ENCODE assay signal across 18 cellular contexts in genomic region chr1:232973652-232974611, GRCh38.
"Had no signal": no experiment of that assay in that cellular context is flagged by ENCODE, and none has a peak within 500 bp of the region (broad histone marks: within the 10 kb centered on the region; RNA-seq: fewer than 3 reads in every experiment).

No MANE protein-coding gene starts in this region.

- H3K27ac Mint-ChIP-seq: activated B cell treated with CpG ODN at 0.5 μM for 24 hours; activated CD4-positive, alpha-beta memory T cell treated with anti-CD3 and anti-CD28 coated beads for 36 hours; activated naive CD4-positive, alpha-beta T cell treated with anti-CD3 and anti-CD28 coated beads, Interleukin-2, amount 50 U/mL, for 72 hours; endodermal cell; natural killer cell; stimulated activated effector memory CD8-positive, alpha-beta T cell treated with anti-CD3 and anti-CD28 coated beads, Interleukin-12 subunit alpha, Interleukin-12 subunit beta, amount 100 ng/mL, for 72 hours had no signal

- H3K27me3 Mint-ChIP-seq: activated B cell treated with CpG ODN at 0.5 μM for 24 hours; activated CD4-positive, alpha-beta memory T cell treated with anti-CD3 and anti-CD28 coated beads for 36 hours had no signal

- H3K9me3 ChIP-seq: body of pancreas, neutrophil, pancreas had no signal

- ATAC-seq: activated naive CD4-positive, alpha-beta T cell treated with anti-CD3 and anti-CD28 coated beads, Interleukin-2, amount 50 U/mL, for 72 hours; lower lobe of right lung; natural killer cell; stimulated activated effector memory CD8-positive, alpha-beta T cell treated with anti-CD3 and anti-CD28 coated beads, Interleukin-12 subunit alpha, Interleukin-12 subunit beta, amount 100 ng/mL, for 72 hours had no signal

- H3K27ac ChIP-seq: body of pancreas, lower lobe of right lung, neutrophil, pancreas, stomach, vagina had no signal

- H3K4me3 Mint-ChIP-seq: activated B cell treated with CpG ODN at 0.5 μM for 24 hours; activated CD4-positive, alpha-beta memory T cell treated with anti-CD3 and anti-CD28 coated beads for 36 hours; endodermal cell; natural killer cell; stimulated activated effector memory CD8-positive, alpha-beta T cell treated with anti-CD3 and anti-CD28 coated beads, Interleukin-12 subunit alpha, Interleukin-12 subunit beta, amount 100 ng/mL, for 72 hours had no signal

- H3K4me1 Mint-ChIP-seq: endodermal cell had no signal

- H3K4me2 ChIP-seq: smooth muscle cell had no signal

- H3K4me3 ChIP-seq: body of pancreas, lower lobe of right lung, pancreas, smooth muscle cell, stomach, vagina had no signal

- H3K27me3 ChIP-seq: body of pancreas, neutrophil, pancreas, stomach, vagina had no signal

- DNase-seq: activated B cell treated with CpG ODN at 0.5 μM for 24 hours; activated CD4-positive, alpha-beta memory T cell treated with anti-CD3 and anti-CD28 coated beads for 36 hours; activated CD4-positive, alpha-beta T cell treated with anti-CD3 and anti-CD28 coated beads for 4 hours; activated T-cell treated with anti-CD3 and anti-CD28 coated beads for 4 hours; endodermal cell; hypothalamus; lower lobe of right lung; natural killer cell; stimulated activated CD4-positive, alpha-beta T cell treated with anti-CD3 and anti-CD28 coated beads, Interleukin-4, amount 100 ng/mL, for 24 hours; stomach; trophoblast cell had no signal
